In the genomic region with DNA sequence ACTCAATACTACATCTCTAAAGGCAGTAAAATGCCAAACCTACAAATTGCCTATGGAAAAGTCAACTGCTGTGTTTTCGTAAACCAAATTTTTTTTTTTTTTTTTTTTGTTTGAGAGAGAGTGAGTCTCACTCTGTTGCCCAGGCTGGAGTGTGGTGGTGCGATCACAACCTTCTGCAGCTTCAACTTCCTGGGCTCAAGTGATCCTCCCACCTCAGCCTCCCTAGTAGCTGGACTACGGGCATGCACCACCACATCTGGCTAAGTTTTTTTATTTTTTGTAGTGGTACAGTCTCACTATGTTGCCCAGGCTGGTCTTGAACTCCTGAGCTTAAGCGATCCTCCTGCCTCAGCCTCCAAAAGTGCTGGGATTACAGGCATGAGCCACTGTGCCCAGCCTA, we compare ENCODE assay signal across 7 cellular contexts.
DNase-seq lines count a peak whose midpoint lies in the region; ATAC-seq, FAIRE-seq and TF ChIP-seq lines count a peak whose summit lies in the region.
"Not testable (repeated sequence)": the region's sequence is repeated elsewhere in the genome, so short reads cannot be mapped to it uniquely, and the experiment has no call there.

No MANE protein-coding gene starts in this region.

- peaks cover 66% of the 10 kb centered on the region for H3K4me1 Mint-ChIP-seq in WTC11
- H3K4me1 Mint-ChIP-seq in mesothelial cell of epicardium: peaks cover 65% of the 10 kb centered on the region
- peaks cover 68% of the 10 kb centered on the region for H3K4me1 Mint-ChIP-seq in progenitor cell of endocrine pancreas (ENCODE audit: low read depth)

- peak overlapping the region; percentile 63; the same call in 1 of the 2 replicates for H3K4me3 Mint-ChIP-seq in WTC11
- not testable (repeated sequence) for H3K4me3 Mint-ChIP-seq in mesothelial cell of epicardium; progenitor cell of endocrine pancreas (ENCODE audit: low read depth)

- not testable (repeated sequence) for H3K27ac ChIP-seq in BLaER1; DND-41 (ENCODE audit: low read length)
- H3K27ac ChIP-seq in cardiac muscle cell: peak overlapping the region; percentile 82

- not testable (repeated sequence) for ATAC-seq in DND-41 (ENCODE audit: insufficient read depth, low read depth); WTC11

- not testable (repeated sequence) for H3K9me3 ChIP-seq in BLaER1; DND-41 (ENCODE audit: insufficient read depth, low read length, severe bottlenecking); cardiac muscle cell (ENCODE audit: low read depth)

- not testable (repeated sequence) for H3K27me3 Mint-ChIP-seq in WTC11 (ENCODE audit: low read depth); mesothelial cell of epicardium (ENCODE audit: low read depth); progenitor cell of endocrine pancreas

- not testable (repeated sequence) for TF ChIP-seq CTCF in DND-41 (IDR thresholded peaks at IDR 0.05; ENCODE audit: borderline replicate concordance, extremely low read depth, low read length, poor library complexity, severe bottlenecking); WTC11 (IDR thresholded peaks at IDR 0.05); cardiac muscle cell (IDR thresholded peaks at IDR 0.05; ENCODE audit: low read depth, low read length); mesothelial cell of epicardium (IDR thresholded peaks at IDR 0.05; ENCODE audit: unreplicated experiment); progenitor cell of endocrine pancreas (IDR thresholded peaks at IDR 0.05; ENCODE audit: unreplicated experiment)

- H3K79me2 ChIP-seq in DND-41 (ENCODE audit: insufficient read depth, low read length): peaks cover 92% of the 10 kb centered on the region

- H3K9me3 Mint-ChIP-seq in WTC11; mesothelial cell of epicardium; progenitor cell of endocrine pancreas (ENCODE audit: low read depth): not testable (repeated sequence)

- H3K4me1 ChIP-seq in BLaER1 (peaks cover 69% of the 10 kb centered on the region), DND-41 (ENCODE audit: insufficient read depth, low read length) (peaks cover 46% of the 10 kb centered on the region), cardiac muscle cell (ENCODE audit: low read depth) (peaks cover 28% of the 10 kb centered on the region)

- not testable (repeated sequence) for H2AFZ ChIP-seq in DND-41 (ENCODE audit: low read depth, low read length)

- H4K20me1 ChIP-seq in BLaER1: peaks cover 95% of the 10 kb centered on the region
- peaks cover 90% of the 10 kb centered on the region for H4K20me1 ChIP-seq in DND-41 (ENCODE audit: insufficient read depth, low read length)

- not testable (repeated sequence) for H3K4me3 ChIP-seq in BLaER1; DND-41 (ENCODE audit: low read depth in 1 of 2, low read length in 2 of 2); cardiac muscle cell

- not testable (repeated sequence) for H3K27me3 ChIP-seq in BLaER1; DND-41 (ENCODE audit: insufficient read depth, low read length, poor library complexity); cardiac muscle cell

- H3K9ac ChIP-seq in BLaER1; DND-41 (ENCODE audit: low read depth, low read length): not testable (repeated sequence)

- H3K36me3 Mint-ChIP-seq in WTC11; mesothelial cell of epicardium; progenitor cell of endocrine pancreas (ENCODE audit: insufficient read depth): not testable (repeated sequence)

- not testable (repeated sequence) for H3K36me3 ChIP-seq in BLaER1; DND-41 (ENCODE audit: insufficient read depth, low read length); cardiac muscle cell

- POLR2A ChIA-PET in WTC11 (lab: Charles Lee): interaction anchor here (0.6 to 2.4 kb wide), 3 partner anchors 10 to 128 kb away, joined by 3 to 11 read pairs (median 4); a partner anchor contains a TSS

- not testable (repeated sequence) for DNase-seq in DND-41; HTR-8/SVneo (ENCODE audit: insufficient read length, low spot score); WTC11 (ENCODE audit: low spot score); cardiac muscle cell (ENCODE audit: low read depth in 1 of 2, low spot score in 1 of 2); mesothelial cell of epicardium (ENCODE audit: low spot score in 2 of 2, unreplicated experiment in 2 of 2); progenitor cell of endocrine pancreas (ENCODE audit: low spot score, unreplicated experiment)

- CTCF ChIA-PET in WTC11 (lab: Charles Lee): interaction anchor here (0.6 to 3.1 kb wide), 5 partner anchors 8 to 75 kb away, joined by 3 to 11 read pairs (median 9); no protein-coding TSS in a partner anchor

- FAIRE-seq in HTR-8/SVneo (lab: Jason Lieb, UNC): peak; percentile 9

- H3K4me2 ChIP-seq in BLaER1 (peak overlapping the region; percentile 82; the same call in 1 of the 2 replicates), DND-41 (ENCODE audit: insufficient read depth, low read length) (peak overlapping the region; percentile 59; the same call in 1 of the 2 replicates)

- H3K27ac Mint-ChIP-seq in WTC11: peak overlapping the region; percentile 99; the same call in 1 of the 2 replicates
- peak overlapping the region; percentile 97 for H3K27ac Mint-ChIP-seq in mesothelial cell of epicardium
- H3K27ac Mint-ChIP-seq in progenitor cell of endocrine pancreas: peak overlapping the region; percentile 30

TF ChIP-seq in WTC11, 78 proteins besides CTCF, POLR2A, EP300 and RAD21:
- TF ChIP-seq ZNF121 (CRISPR knock-in tag; IDR thresholded peaks at IDR 0.05): peak; percentile 75; the same call in 1 of the 2 replicates

Comparison
In these comparisons a context has a peak if more than half of its experiments do, and no peak if none do; other contexts are left out.
1. H3K27ac Mint-ChIP-seq: peak in every context shown above with its lines; median percentile 99 in WTC11; 97 in mesothelial cell of epicardium; 30 in progenitor cell of endocrine pancreas.